8 cellular contexts compared by ENCODE assay signal in the genomic region with DNA sequence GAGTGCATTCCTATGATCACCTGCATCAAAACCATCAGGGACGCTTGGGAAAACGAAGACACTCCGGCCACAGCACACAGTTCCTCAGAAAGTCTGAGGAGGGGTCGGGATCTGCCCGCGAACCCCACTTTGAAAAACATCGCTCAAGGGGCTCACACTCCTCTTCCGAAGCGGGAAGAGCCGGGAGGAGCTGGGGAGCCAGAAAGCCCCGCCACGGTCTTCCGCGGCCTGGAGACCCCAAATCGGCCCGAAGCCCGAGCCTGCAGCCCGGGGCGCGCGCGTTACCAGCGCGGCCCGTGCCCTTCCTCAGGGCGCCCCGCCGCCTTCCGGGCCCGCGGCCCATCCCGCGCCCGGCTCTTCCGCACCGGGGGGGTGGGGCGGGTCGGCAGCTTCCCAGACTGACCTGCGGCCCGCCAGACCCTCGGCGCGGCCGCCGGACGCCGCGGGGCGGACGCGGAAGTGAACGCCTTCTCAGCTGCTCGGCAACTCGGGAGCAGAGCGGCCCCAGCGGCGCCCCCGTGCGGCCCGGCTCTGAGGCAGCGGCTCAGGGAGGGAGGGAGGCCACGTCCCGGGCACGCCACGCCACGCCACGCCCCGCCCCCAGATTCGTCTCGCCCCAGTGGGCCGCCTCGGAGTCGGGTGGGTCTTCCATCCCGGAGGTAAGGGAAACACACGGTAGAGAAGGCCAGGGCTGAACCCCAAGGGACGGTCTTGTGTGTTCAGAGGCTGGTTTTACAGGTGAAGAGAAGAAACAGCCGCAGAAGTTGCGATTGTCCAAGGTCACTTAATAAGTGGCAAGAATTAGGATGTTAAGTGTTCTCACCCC. TPM values are rescaled to one million over a fixed set of nuclear protein-coding genes. Genes with fewer than 3 reads are reported as not detected.
DNase-seq lines count a peak whose midpoint lies in the region; ATAC-seq lines count a peak whose summit lies in the region.

A gene (minus strand): TSS at position 461 of the 826 bp plus-strand sequence. CDS start 3,052 bp downstream, outside the sequence.

- peak; percentile 87 for DNase-seq in Caki2 (ENCODE audit: low read depth)
- DNase-seq in HT1080 (ENCODE audit: low read depth): peak; percentile 84
- peak; percentile 84 for DNase-seq in NT2/D1 (ENCODE audit: low read depth, low spot score)
- DNase-seq in activated CD8-positive, alpha-beta memory T cell treated with anti-CD3 and anti-CD28 coated beads, Interleukin-2, amount 50 U/mL, for 1 hour (ENCODE audit: extremely low read depth): peak; percentile 70
- DNase-seq in mesenteric fat pad (ENCODE audit: low spot score): peak; percentile 98
- DNase-seq in stimulated activated CD8-positive, alpha-beta memory T cell treated with anti-CD3 and anti-CD28 coated beads, Interleukin-15, amount 100 ng/mL, for 24 hours (ENCODE audit: low read depth): peak; percentile 85

- no peaks in the 10 kb centered on the region for H3K27me3 ChIP-seq in NT2/D1 (ENCODE audit: insufficient read depth, insufficient read length)
- no peaks in the 10 kb centered on the region for H3K27me3 ChIP-seq in endocrine pancreas (ENCODE audit: control insufficient read depth, insufficient read depth, low read length)

- peak; percentile 98 for ATAC-seq in GM21360 (IDR thresholded peaks at IDR 0.05; ENCODE audit: unreplicated experiment)

- in situ Hi-C loops in Caki2 (cut with HindIII; ENCODE audit: low pct_unique_long_range_greater_than_20kb, low sequenced_read_pairs): no loop called here

- H3K4me3 ChIP-seq in NT2/D1 (ENCODE audit: insufficient read length, low read depth) (peak within 1 kb of the TSS; percentile 74), endocrine pancreas (ENCODE audit: control insufficient read depth, insufficient read depth, low read length) (peak within 1 kb of the TSS; percentile 90)

- H3K4me1 ChIP-seq in NT2/D1 (ENCODE audit: insufficient read depth, insufficient read length): peaks cover 4% of the 10 kb centered on the region
- H3K4me1 ChIP-seq in endocrine pancreas (ENCODE audit: control insufficient read depth, insufficient read depth, low read length): peaks cover 11% of the 10 kb centered on the region

- H3K9me3 ChIP-seq in NT2/D1 (ENCODE audit: insufficient read depth, low read length) (no peaks in the 10 kb centered on the region), endocrine pancreas (ENCODE audit: control insufficient read depth, low read length) (no peaks in the 10 kb centered on the region)

- peak within 1 kb of the TSS; percentile 88 for H3K9ac ChIP-seq in NT2/D1 (ENCODE audit: insufficient read length, low read depth)
- H3K9ac ChIP-seq in endocrine pancreas (ENCODE audit: control insufficient read depth, insufficient read depth, low read length): peak within 1 kb of the TSS; percentile 97

- H3K36me3 ChIP-seq in NT2/D1 (ENCODE audit: insufficient read depth, insufficient read length, low read length) (peaks cover under 1% of the 10 kb centered on the region), endocrine pancreas (ENCODE audit: control insufficient read depth, insufficient read depth, low read length) (no peaks in the 10 kb centered on the region)

RNA-seq across cellular contexts. Expression of the gene that starts here (rescaled TPM):
- 26.4 and 27.8 TPM in 2 replicates for total RNA-seq in Caki2 (2014; rRNA removed; shearing (Covaris generic); ENCODE audit: low replicate concordance)
- total RNA-seq in HT1080 (2014; rRNA removed; shearing (Covaris generic)): 9.0 and 11.1 TPM in 2 replicates
- 16.3 TPM in 2 replicates for polyA plus RNA-seq in HT1080 (2015; cell fraction: cytosol; rRNA removed)
- 10.7 and 14.2 TPM in 2 replicates for polyA plus RNA-seq in HT1080 (2015; cell fraction: nucleus; rRNA removed)
- total RNA-seq in mesenteric fat pad: 11.7 TPM

Comparison
In these comparisons a context has a peak if more than half of its experiments do, and no peak if none do; other contexts are left out.
1. Peak in every context shown above with its lines: DNase-seq, ATAC-seq and H3K4me3 ChIP-seq.